ENCODE assay signal across 8 cellular contexts in the genomic region with DNA sequence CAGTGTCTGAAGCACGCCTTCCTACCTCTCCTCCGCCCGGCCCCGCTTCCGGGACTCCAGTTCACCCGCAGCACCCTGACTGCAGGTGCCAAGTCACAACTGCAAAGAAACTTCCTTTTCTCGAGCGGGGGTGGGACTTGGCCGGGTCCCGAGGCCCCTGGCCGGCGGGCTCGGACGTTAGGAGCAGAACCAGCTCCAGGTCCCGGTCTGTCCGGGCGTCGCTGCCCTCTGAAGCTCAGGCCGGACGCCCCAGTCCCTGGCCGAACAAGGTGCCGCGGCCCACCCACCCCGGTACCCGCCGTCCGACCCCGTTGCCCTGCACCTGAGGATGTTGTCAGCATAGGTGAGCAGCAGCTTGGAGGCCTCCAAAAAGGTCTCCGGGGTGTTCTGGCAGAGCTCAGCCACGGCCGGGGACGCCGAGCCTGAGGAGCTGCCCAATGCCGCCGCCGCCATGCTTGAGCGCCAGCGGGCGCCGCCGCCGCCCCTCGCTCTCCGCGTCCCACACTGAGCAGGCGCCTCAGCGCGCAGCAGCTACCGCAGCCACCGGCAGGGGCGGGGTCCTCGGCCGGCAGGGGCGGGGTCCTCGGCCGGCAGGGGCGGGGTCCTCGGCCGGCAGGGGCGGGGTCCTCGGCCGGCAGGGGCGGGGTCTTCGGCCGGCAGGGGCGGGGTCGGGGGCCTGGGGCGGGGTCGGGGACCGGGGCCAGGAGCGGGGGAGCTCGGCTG. TPM values are rescaled to one million over a fixed set of nuclear protein-coding genes. Genes with fewer than 3 reads are reported as not detected.
DNase-seq lines count a peak whose midpoint lies in the region; ATAC-seq and TF ChIP-seq lines count a peak whose summit lies in the region.

NGLY1 (minus strand) TSS at position 506 of the 723 bp plus-strand sequence; CDS start at position 453, 53 bp downstream.

- peak; percentile 96 for TF ChIP-seq POLR2A in right lobe of liver (IDR thresholded peaks at IDR 0.05)

- TF ChIP-seq CTCF in right lobe of liver (IDR thresholded peaks at IDR 0.05): peak; percentile 12 to 37 (median 24)

- DNase-seq in AG20443 (ENCODE audit: low spot score): peak; percentile 97
- peak; percentile 78 for DNase-seq in NCI-H748 (lab: John Stamatoyannopoulos, UW; ENCODE audit: unreplicated experiment)
- DNase-seq in activated CD4-positive, alpha-beta T cell treated with anti-CD3 and anti-CD28 coated beads, Interleukin-2, amount 50 U/mL, for 4 hours: peak; percentile 72 to 78
- DNase-seq in dermis microvascular lymphatic vessel endothelial cell (ENCODE audit: low read depth in 2 of 2): peak; percentile 54 to 84
- DNase-seq in right lobe of liver: peak; percentile 91 to 93 (median 92)
- DNase-seq in stimulated activated CD4-positive, alpha-beta T cell treated with anti-CD3 and anti-CD28 coated beads, Interleukin-4, amount 100 ng/mL, for 24 hours: peak; percentile 85

- ATAC-seq in GM19025 (IDR thresholded peaks at IDR 0.05; ENCODE audit: low read depth, unreplicated experiment) (peak; percentile 79), HG03196 (IDR thresholded peaks at IDR 0.05; ENCODE audit: unreplicated experiment) (peak; percentile 82), right lobe of liver (peak; percentile 90 to 97 (median 94))

- no peaks in the 10 kb centered on the region for H3K36me3 ChIP-seq in right lobe of liver

- H3K9me3 ChIP-seq in right lobe of liver: no peaks in the 10 kb centered on the region

- H3K27me3 ChIP-seq in right lobe of liver: no peaks in the 10 kb centered on the region

- H3K4me3 ChIP-seq in right lobe of liver: peak within 1 kb of the TSS; percentile 77 to 91 (median 85)

- intact Hi-C loops in right lobe of liver (cut with DNase I): no loop called here

- peak within 1 kb of the TSS; percentile 82 to 95 (median 90) for H3K27ac ChIP-seq in right lobe of liver

- peaks cover 0 to 14% (median 5%) of the 10 kb centered on the region in 4 donors for H3K4me1 ChIP-seq in right lobe of liver

- WGBS in right lobe of liver (ENCODE audit: insufficient coverage, low coverage, low lambda C conversion rate, missing lambda C conversion rate): 1% methylated on average over 14 of the region's 72 CpGs

RNA-seq across cellular contexts. Expression of gene NGLY1, which starts in this region (rescaled TPM):
- total RNA-seq in dermis microvascular lymphatic vessel endothelial cell (22.3 and 26.6 TPM in 2 replicates), right lobe of liver (10 to 100 TPM; 20.8 to 53.1 (median 21.4) TPM)

Comparison
In these comparisons a context has a peak if more than half of its experiments do, and no peak if none do; other contexts are left out.
1. Peak in every context shown above with its lines: DNase-seq, ATAC-seq, H3K4me3 ChIP-seq and H3K27ac ChIP-seq.